ENCODE assay signal across 10 cellular contexts in genomic region chr1:165481820-165482532, GRCh38. TPM values are rescaled to one million over a fixed set of nuclear protein-coding genes. Genes with fewer than 3 reads are reported as not detected.
DNase-seq lines count a peak whose midpoint lies in the region; ATAC-seq, FAIRE-seq and TF ChIP-seq lines count a peak whose summit lies in the region.
"Had no signal": no experiment of that assay in that cellular context is flagged by ENCODE, and none has a peak within 500 bp of the region (broad histone marks: within the 10 kb centered on the region; RNA-seq: fewer than 3 reads in every experiment).

No MANE protein-coding gene starts in this region.

- H3K27ac ChIP-seq in lung (ENCODE audit: low read depth in 1 of 2, low read length in 1 of 2): no peak overlapping the region

- H3K4me1 ChIP-seq in lung (ENCODE audit: control insufficient read depth in 2 of 2, insufficient read depth in 2 of 2, low read length in 2 of 2): peaks cover 1 to 7% of the 10 kb centered on the region in 2 donors

- in situ Hi-C loops in astrocyte of the cerebellum (cut with HindIII; ENCODE audit: low sequenced_read_pairs): no loop called here

- H3K4me3 ChIP-seq in astrocyte of the cerebellum (ENCODE audit: low read depth, low read length) (no peak overlapping the region), lung (no peak overlapping the region)

- no peaks in the 10 kb centered on the region for H3K9me3 ChIP-seq in lung (ENCODE audit: control insufficient read depth in 2 of 2, insufficient read depth in 1 of 2, low read length in 1 of 2)

- FAIRE-seq in GM12891 (lab: Jason Lieb, UNC): no peak
- FAIRE-seq: GM18507 had no signal

- no peaks in the 10 kb centered on the region for H3K27me3 ChIP-seq in lung (ENCODE audit: control insufficient read depth, insufficient read depth)

- DNase-seq in AG09319 (ENCODE audit: extremely low read depth, low read depth) (peak; percentile 44), astrocyte of the cerebellum (ENCODE audit: low read depth) (peak; percentile 61), lung (ENCODE audit: low spot score) (peak; percentile 44), GM12891 (ENCODE audit: insufficient read length, low spot score) (no peak)
- no peak for DNase-seq in activated CD8-positive, alpha-beta memory T cell treated with anti-CD3 and anti-CD28 coated beads for 24 hours
- DNase-seq: NCI-H1417 had no signal

- TF ChIP-seq POLR2A in GM12891 (IDR thresholded peaks at IDR 0.05; ENCODE audit: low read depth, low read length): no peak

- 25 to 45% methylated on average over 6 of the region's 6 CpGs for WGBS in lung, 2 donors

- TF ChIP-seq CTCF in AG09319 (IDR thresholded peaks at IDR 0.05; ENCODE audit: low read depth, low read length): no peak
- TF ChIP-seq CTCF in astrocyte of the cerebellum (IDR thresholded peaks at IDR 0.05; ENCODE audit: low read depth, low read length, missing control alignments): no peak
- TF ChIP-seq CTCF in lung (IDR thresholded peaks at IDR 0.05; ENCODE audit: control extremely low read depth, extremely low read depth): no peak

- peak; percentile 46 for ATAC-seq in HG03442 (IDR thresholded peaks at IDR 0.05; ENCODE audit: unreplicated experiment)
- ATAC-seq in lung (ENCODE audit: insufficient read depth, low FRiP score): peak; percentile 85
- ATAC-seq in HG03565 (IDR thresholded peaks at IDR 0.05; ENCODE audit: unreplicated experiment): no peak
- no peak for ATAC-seq in GM19395 (IDR thresholded peaks at IDR 0.05; ENCODE audit: unreplicated experiment)

- no peaks in the 10 kb centered on the region for H3K36me3 ChIP-seq in lung (ENCODE audit: control insufficient read depth in 2 of 2, insufficient read depth in 2 of 2, low read length in 2 of 2)

TF ChIP-seq in GM12891, 5 proteins besides CTCF, POLR2A, EP300 and RAD21:
- TF ChIP-seq POLR2AphosphoS5 (IDR thresholded peaks at IDR 0.05; ENCODE audit: low read depth, low read length) (no peak), TAF1 (IDR thresholded peaks at IDR 0.05; ENCODE audit: low read depth, low read length) (no peak), POU2F2 (IDR thresholded peaks at IDR 0.05; ENCODE audit: low read depth, low read length) (no peak), PAX5 (IDR thresholded peaks at IDR 0.05; ENCODE audit: insufficient read depth, low read length, severe bottlenecking) (no peak), SPI1 (IDR thresholded peaks at IDR 0.05; ENCODE audit: low read depth, low read length) (no peak)

RNA-seq across cellular contexts. Expression of gene RXRG, which starts 37.0 kb away (rescaled TPM):
- 1 to 10 TPM; 1.6 to 3.0 TPM for total RNA-seq in lung
- polyA plus RNA-seq in lung: 1 to 10 TPM in 1 of 2 donors, under 1 TPM in 1; 0.55 to 1.8 TPM
- polyA plus RNA-seq in GM12891 (2012; ENCODE audit: low read depth, missing spikeins): not detected

Comparison
In these comparisons a context has a peak if more than half of its experiments do, and no peak if none do; other contexts are left out.
1. DNase-seq: peak in AG09319 (single experiment), astrocyte of the cerebellum (single experiment) and lung (single experiment); none in activated CD8-positive, alpha-beta memory T cell treated with anti-CD3 and anti-CD28 coated beads for 24 hours (single experiment) and GM12891 (single experiment).
2. ATAC-seq: peak in HG03442 (single experiment) and lung (single experiment); none in HG03565 (single experiment) and GM19395 (single experiment).